ENCODE assay signal across 1 cellular context in genomic region chr21:21200103-21200938, GRCh38.
TF ChIP-seq lines count a peak whose summit lies in the region.

No MANE protein-coding gene starts in this region.

TF ChIP-seq in SK-N-SH, 30 proteins besides CTCF, POLR2A, EP300 and RAD21 (continued from another document):
- TF ChIP-seq SMC3 (IDR thresholded peaks at IDR 0.05; ENCODE audit: low read depth, low read length) (no peak), MEF2A (IDR thresholded peaks at IDR 0.05; ENCODE audit: borderline replicate concordance, low read depth) (no peak), GATA2 (CRISPR knock-in tag; IDR thresholded peaks at IDR 0.05) (no peak), TCF12 (IDR thresholded peaks at IDR 0.05) (peak; percentile 85), REST (IDR thresholded peaks at IDR 0.05; ENCODE audit: low read depth, low read length) (no peak)
